In genomic region chr5:110692669-110693068, GRCh38 we compare ENCODE assay signal across 7 cellular contexts. TPM values are rescaled to one million over a fixed set of nuclear protein-coding genes. Genes with fewer than 3 reads are reported as not detected.
A peak's percentile ranks its signal among the peaks of the same experiment; 100 is the strongest.
DNase-seq lines count a peak whose midpoint lies in the region; ATAC-seq, FAIRE-seq and TF ChIP-seq lines count a peak whose summit lies in the region.
"Not testable (repeated sequence)": the region's sequence is repeated elsewhere in the genome, so short reads cannot be mapped to it uniquely, and the experiment has no call there.

No MANE protein-coding gene starts in this region.

- no CpG with 5 or more reads among the region's 5 CpGs for WGBS in H9 (ENCODE audit: extremely low coverage, insufficient read length, low lambda C conversion rate)
- 85% methylated on average over 5 of the region's 5 CpGs; no CpG with 5 or more reads in 1 of the 2 experiments for WGBS in H1 (ENCODE audit: extremely low coverage in 1 of 2, insufficient coverage in 1 of 2, insufficient read length in 1 of 2, insufficient replicate concordance in 2 of 2, low coverage in 1 of 2, low lambda C conversion rate in 2 of 2, missing lambda C conversion rate in 1 of 2), 2 experiments
- no CpG with 5 or more reads among the region's 5 CpGs for WGBS in mesendoderm (ENCODE audit: extremely low coverage, insufficient coverage, low lambda C conversion rate)

- not testable (repeated sequence) for H3K27ac ChIP-seq in 22Rv1; H9 (ENCODE audit: insufficient read length, low read depth, low read length); H1 (ENCODE audit: low read depth, low read length); mesendoderm (ENCODE audit: low read depth, low read length)

- H2AFZ ChIP-seq in H9 (ENCODE audit: low read length), result not testable (repeated sequence)
- H2AFZ ChIP-seq in H1 (ENCODE audit: low read length), result peak overlapping the region; percentile 70; the same call in 1 of the 2 replicates

- H3K27ac Mint-ChIP-seq in H9; WTC11; glutamatergic neuron (ENCODE audit: unreplicated experiment): not testable (repeated sequence)

- H3K4me1 ChIP-seq in H9 (ENCODE audit: insufficient read depth, low read length); H1 (replicated peaks in 1 of 4; ENCODE audit: control insufficient read depth in 3 of 4, insufficient read depth in 4 of 4, low read length in 3 of 4); mesendoderm (ENCODE audit: control insufficient read depth, low read depth, low read length): not testable (repeated sequence)

- not testable (repeated sequence) for H3K23ac ChIP-seq in H9 (ENCODE audit: insufficient read length, low read depth, low read length); H1 (ENCODE audit: insufficient read length); mesendoderm (ENCODE audit: low read length)

- H3K14ac ChIP-seq in H9 (ENCODE audit: insufficient read depth, low read length); H1 (ENCODE audit: insufficient read length): not testable (repeated sequence)

- not testable (repeated sequence) for H2BK120ac ChIP-seq in H9 (ENCODE audit: low read depth, low read length, poor library complexity, severe bottlenecking); H1 (replicated peaks; ENCODE audit: low read depth, low read length); mesendoderm (ENCODE audit: low read depth, low read length)

- not testable (repeated sequence) for H3T11ph ChIP-seq in H9 (ENCODE audit: low read length)

- peak; percentile 72 for DNase-seq in H9
- DNase-seq in WTC11 (ENCODE audit: low spot score), result peak; percentile 47
- peak in 1 of 2 experiments; percentile 57 for DNase-seq in H1 (ENCODE audit: low read depth in 1 of 2, low spot score in 2 of 2)
- DNase-seq in glutamatergic neuron, result peak; percentile 16
- peak; percentile 22 for DNase-seq in mesendoderm
- DNase-seq in posterior vena cava (ENCODE audit: low spot score), result peak; percentile 51

- H3K4me3 ChIP-seq in H1 (ENCODE audit: extremely low read depth in 1 of 4, insufficient read depth in 2 of 4, low read depth in 3 of 4, low read length in 4 of 4); mesendoderm (ENCODE audit: low read length): not testable (repeated sequence)

- H3K27me3 ChIP-seq in H9 (ENCODE audit: insufficient read depth, low read length); H1 (replicated peaks in 1 of 4; ENCODE audit: control insufficient read depth in 3 of 4, extremely low read depth in 1 of 4, insufficient read depth in 3 of 4, low read length in 3 of 4); mesendoderm (ENCODE audit: insufficient read depth, low read length, poor library complexity): not testable (repeated sequence)

- not testable (repeated sequence) for H3K27me3 Mint-ChIP-seq in H9 (ENCODE audit: low read depth); WTC11 (ENCODE audit: low read depth); glutamatergic neuron (ENCODE audit: unreplicated experiment)

- H3K36me3 ChIP-seq in H1 (ENCODE audit: control insufficient read depth in 2 of 4, insufficient read depth in 4 of 4, low read length in 3 of 4); mesendoderm (ENCODE audit: control insufficient read depth, insufficient read depth, low read length): not testable (repeated sequence)

- H4K20me1 ChIP-seq in H9 (ENCODE audit: control insufficient read depth, insufficient read depth, insufficient read length); H1 (replicated peaks in 1 of 2; ENCODE audit: control insufficient read depth in 1 of 2, insufficient read depth in 2 of 2, low read length in 2 of 2): not testable (repeated sequence)

- not testable (repeated sequence) for H3K9me3 Mint-ChIP-seq in H9; glutamatergic neuron (ENCODE audit: unreplicated experiment)
- peaks cover 14% of the 10 kb centered on the region for H3K9me3 Mint-ChIP-seq in WTC11

- H3K4me2 ChIP-seq in H9 (ENCODE audit: insufficient read depth, insufficient read length, low read length); H1 (ENCODE audit: insufficient read depth in 1 of 2, low read depth in 2 of 2, low read length in 2 of 2); mesendoderm (ENCODE audit: low read length): not testable (repeated sequence)

- not testable (repeated sequence) for H3K79me2 ChIP-seq in H9 (ENCODE audit: insufficient read depth, low read length); H1 (ENCODE audit: control insufficient read depth in 1 of 2, insufficient read depth in 2 of 2, low read length in 2 of 2); mesendoderm (ENCODE audit: control insufficient read depth, insufficient read depth, low read length)

- H3K18ac ChIP-seq in H9 (ENCODE audit: insufficient read length, low read depth, low read length); H1 (ENCODE audit: extremely low read depth, low read length); mesendoderm (ENCODE audit: low read length): not testable (repeated sequence)

- not testable (repeated sequence) for H3K9ac ChIP-seq in H9 (ENCODE audit: extremely low read depth, insufficient read length, low read length); H1 (replicated peaks in 1 of 4; ENCODE audit: extremely low read depth in 1 of 4, low read depth in 3 of 4, low read length in 3 of 4); mesendoderm (ENCODE audit: low read length)

- not testable (repeated sequence) for H3K36me3 Mint-ChIP-seq in H9 (ENCODE audit: insufficient read depth in 1 of 3, low read depth in 3 of 3); WTC11; glutamatergic neuron (ENCODE audit: unreplicated experiment)

- FAIRE-seq in H1 (lab: Jason Lieb, UNC), result not testable (repeated sequence)

- not testable (repeated sequence) for TF ChIP-seq POLR2A in H1 (IDR thresholded peaks at IDR 0.05; ENCODE audit: control extremely low read depth in 1 of 2, low read depth in 2 of 2, low read length in 2 of 2)

- TF ChIP-seq RAD21 in H1 (IDR thresholded peaks at IDR 0.05 in 1 of 2, conservative IDR thresholded peaks at IDR 0.05 in 1 of 2; ENCODE audit: low read depth in 2 of 2, low read length in 2 of 2), result not testable (repeated sequence)

- H3K9me3 ChIP-seq in H9 (ENCODE audit: control insufficient read depth, low read depth, low read length); H1 (ENCODE audit: insufficient read depth in 2 of 2, low read depth in 1 of 2, low read length in 1 of 2): not testable (repeated sequence)

- H3K23me2 ChIP-seq in H9 (ENCODE audit: insufficient read length, low read depth, low read length, poor library complexity, severe bottlenecking); H1 (ENCODE audit: low read depth, low read length): not testable (repeated sequence)

- not testable (repeated sequence) for H3K79me1 ChIP-seq in H9 (ENCODE audit: insufficient read depth, low read depth, low read length, poor library complexity, severe bottlenecking); H1 (ENCODE audit: low read depth, low read length); mesendoderm (ENCODE audit: low read length)

- intact Hi-C loops in posterior vena cava (cut with DNase I), result not testable (repeated sequence)

- H4K91ac ChIP-seq in H9 (ENCODE audit: insufficient read length, low read depth, low read length); H1 (replicated peaks; ENCODE audit: insufficient read length, low read length): not testable (repeated sequence)

- ATAC-seq in WTC11, result not testable (repeated sequence)

- not testable (repeated sequence) for H3K4me3 Mint-ChIP-seq in H9; WTC11; glutamatergic neuron (ENCODE audit: unreplicated experiment)

- peak; percentile 9; the same call in 1 of the 2 replicates for TF ChIP-seq CTCF in 22Rv1 (IDR thresholded peaks at IDR 0.05)
- peak; percentile 39 for TF ChIP-seq CTCF in H9 (conservative IDR thresholded peaks at IDR 0.05)
- TF ChIP-seq CTCF in WTC11 (IDR thresholded peaks at IDR 0.05); glutamatergic neuron (IDR thresholded peaks at IDR 0.05; ENCODE audit: partially characterized antibody, unreplicated experiment): not testable (repeated sequence)
- TF ChIP-seq CTCF in H1 (IDR thresholded peaks at IDR 0.05; ENCODE audit: control extremely low read depth in 1 of 3, insufficient read depth in 1 of 3, low read depth in 1 of 3, low read length in 3 of 3), result peak in 1 of 3 experiments; percentile 12; a peak in 1 of 4 replicates

- H3K56ac ChIP-seq in H9 (ENCODE audit: insufficient read length, low read depth, low read length); H1 (replicated peaks; ENCODE audit: insufficient read length, low read depth, low read length); mesendoderm (ENCODE audit: low read length): not testable (repeated sequence)

- H3K4me1 Mint-ChIP-seq in H9 (peaks cover 4 to 14% of the 10 kb centered on the region in 2 experiments), WTC11 (peaks cover 15% of the 10 kb centered on the region)
- H3K4me1 Mint-ChIP-seq in glutamatergic neuron (ENCODE audit: low read depth, unreplicated experiment), result not testable (repeated sequence)

- CTCF ChIA-PET in WTC11 (lab: Charles Lee), result interaction anchor here (1.0 to 1.1 kb wide), 2 partner anchors 10 to 31 kb away, joined by 3 to 5 read pairs; no protein-coding TSS in a partner anchor
- CTCF ChIA-PET in H1 (lab: Charles Lee; ENCODE audit: partially characterized antibody), result interaction anchor here (1.9 kb wide), 1 partner anchor 10 kb away, joined by 6 read pairs; no protein-coding TSS in a partner anchor

- not testable (repeated sequence) for H2BK20ac ChIP-seq in H9 (ENCODE audit: low read depth, low read length, poor library complexity, severe bottlenecking); H1 (ENCODE audit: low read length)

- H2BK12ac ChIP-seq in H9 (ENCODE audit: insufficient read length, low read depth, low read length); H1 (ENCODE audit: low read depth, low read length): not testable (repeated sequence)

- H2AK5ac ChIP-seq in H9 (ENCODE audit: insufficient read length, low read length); H1 (ENCODE audit: low read depth, low read length); mesendoderm (ENCODE audit: low read length): not testable (repeated sequence)

- H2BK5ac ChIP-seq in H9 (ENCODE audit: insufficient read length, low read length); H1 (ENCODE audit: low read depth, low read length); mesendoderm (ENCODE audit: low read length): not testable (repeated sequence)

- not testable (repeated sequence) for H4K5ac ChIP-seq in H9 (ENCODE audit: insufficient read length, low read depth, low read length); H1 (ENCODE audit: insufficient read length, low read depth, low read length); mesendoderm (ENCODE audit: low read length)

- POLR2A ChIA-PET in WTC11 (lab: Charles Lee), result not testable (repeated sequence)
- POLR2A ChIA-PET in H1 (lab: Charles Lee; ENCODE audit: partially characterized antibody), result interaction anchor here (0.6 kb wide), 1 partner anchor 333 kb away, joined by 3 read pairs; no protein-coding TSS in a partner anchor

- H2BK15ac ChIP-seq in H9 (ENCODE audit: low read depth, low read length); H1 (ENCODE audit: low read length); mesendoderm (replicated peaks; ENCODE audit: low read depth): not testable (repeated sequence)

- TF ChIP-seq EP300 in H1 (IDR thresholded peaks at IDR 0.05; ENCODE audit: borderline replicate concordance in 1 of 2, low read depth in 2 of 2, low read length in 2 of 2), result not testable (repeated sequence)

- H4K8ac ChIP-seq in H9 (replicated peaks; ENCODE audit: insufficient read length, low read depth, low read length); H1 (ENCODE audit: extremely low read depth, insufficient read depth, low read length); mesendoderm (ENCODE audit: low read depth, low read length): not testable (repeated sequence)

- H3K4ac ChIP-seq in H9 (ENCODE audit: low read depth, low read length); H1 (replicated peaks; ENCODE audit: insufficient read length, low read depth, low read length); mesendoderm (ENCODE audit: low read depth, low read length): not testable (repeated sequence)

RNA-seq across cellular contexts. Expression of gene TMEM232, which starts 33.8 kb away (rescaled TPM):
- total RNA-seq in H9 (2021), result 1.6 and 1.8 TPM in 2 replicates
- total RNA-seq in WTC11 (2021), result 1.3 to 1.8 TPM (median 1.4 TPM) in 3 replicates
- total RNA-seq in H1 (2021; fragmentation: NEBNext Ultra II Directional; extraction: Animal tissue kit (Norgen Biotek cat#: 25700)), result 1.3 and 1.6 TPM in 2 replicates
- 0.20 and 0.38 TPM in 2 replicates for polyA plus RNA-seq in H1 (2011; rRNA removed)
- polyA plus RNA-seq in H1 (2011; cell fraction: cytosol; rRNA removed), result 0.84 TPM
- 0.51 TPM for polyA plus RNA-seq in H1 (2011; cell fraction: nucleus; rRNA removed)
- 0.23 to 1.6 TPM (median 0.47 TPM) in 4 replicates for polyA plus RNA-seq in H1 (2012, experiment 1 of 2)
- 0.07 TPM for polyA plus RNA-seq in H1 (2012, experiment 2 of 2)
- polyA plus RNA-seq in H1 (2013, experiment 1 of 2), result 1.9 TPM
- polyA plus RNA-seq in H1 (2013, experiment 2 of 2), result 2.6 TPM
- 1.3 and 1.7 TPM in 2 replicates for polyA minus RNA-seq in H1 (2011; rRNA and poly(A)+ RNA removed)
- not detected for polyA minus RNA-seq in H1 (2011; cell fraction: cytosol; rRNA and poly(A)+ RNA removed)
- polyA minus RNA-seq in H1 (2011; cell fraction: nucleus; rRNA and poly(A)+ RNA removed), result 3.5 TPM
- 5.3 TPM for total RNA-seq in glutamatergic neuron (ENCODE audit: unreplicated experiment)
- 1.1 TPM for polyA plus RNA-seq in mesendoderm (2013, experiment 1 of 2)
- 1.3 TPM for polyA plus RNA-seq in mesendoderm (2013, experiment 2 of 2)
- 1 to 10 TPM; 2.4 to 2.5 TPM for total RNA-seq in posterior vena cava

RNA-seq across cellular contexts. Expression of gene SLC25A46, which starts 46.1 kb away (rescaled TPM):
- total RNA-seq in H9 (2021) (25.9 and 26.0 TPM in 2 replicates), WTC11 (2021) (19.2 to 20.7 TPM (median 20.5 TPM) in 3 replicates), glutamatergic neuron (ENCODE audit: unreplicated experiment) (38.1 TPM), posterior vena cava (10 to 100 TPM; 41.1 to 41.4 TPM)
- total RNA-seq in H1 (2021; fragmentation: NEBNext Ultra II Directional; extraction: Animal tissue kit (Norgen Biotek cat#: 25700)), result 21.7 and 23.1 TPM in 2 replicates
- polyA plus RNA-seq in H1 (2011; rRNA removed), result 9.3 and 10.6 TPM in 2 replicates
- 12.5 TPM for polyA plus RNA-seq in H1 (2011; cell fraction: cytosol; rRNA removed)
- polyA plus RNA-seq in H1 (2011; cell fraction: nucleus; rRNA removed), result 5.3 TPM
- polyA plus RNA-seq in H1 (2012, experiment 1 of 2), result 8.5 to 19.1 TPM (median 12.4 TPM) in 4 replicates
- 1.7 TPM for polyA plus RNA-seq in H1 (2012, experiment 2 of 2)
- polyA plus RNA-seq in H1 (2013, experiment 1 of 2), result 14.1 TPM
- polyA plus RNA-seq in H1 (2013, experiment 2 of 2), result 14.4 TPM
- 14.5 and 27.8 TPM in 2 replicates for polyA minus RNA-seq in H1 (2011; rRNA and poly(A)+ RNA removed)
- polyA minus RNA-seq in H1 (2011; cell fraction: cytosol; rRNA and poly(A)+ RNA removed), result 13.8 TPM
- polyA minus RNA-seq in H1 (2011; cell fraction: nucleus; rRNA and poly(A)+ RNA removed), result 16.0 TPM
- 19.4 TPM for polyA plus RNA-seq in mesendoderm (2013, experiment 1 of 2)
- polyA plus RNA-seq in mesendoderm (2013, experiment 2 of 2), result 19.8 TPM
